Comparison of ENCODE assay signal across 27 cellular contexts in the genomic region with DNA sequence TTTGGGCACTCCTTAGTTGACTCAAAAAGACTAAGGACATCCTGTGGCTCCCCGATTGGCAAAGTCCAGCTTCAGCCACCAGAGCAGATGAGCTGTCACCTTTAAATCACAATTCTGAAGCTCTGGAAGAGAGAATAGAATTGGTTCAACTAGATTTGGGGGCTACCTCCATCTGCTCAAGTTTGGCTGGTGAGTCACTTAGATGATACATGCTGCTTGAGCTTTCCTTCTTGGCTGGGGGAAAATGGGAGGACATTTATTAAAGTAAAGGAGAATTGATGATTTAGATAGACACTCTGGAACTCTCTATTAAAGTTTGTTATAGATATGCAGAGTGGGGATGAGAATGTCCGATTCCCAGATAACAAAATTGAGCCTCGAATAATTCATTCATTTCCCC. TPM values are rescaled to one million over a fixed set of nuclear protein-coding genes. Genes with fewer than 3 reads are reported as not detected.
"Had no signal": no experiment of that assay in that cellular context is flagged by ENCODE, and none has a peak within 500 bp of the region (broad histone marks: within the 10 kb centered on the region; RNA-seq: fewer than 3 reads in every experiment).

No MANE protein-coding gene starts in this region.

- H3K27ac ChIP-seq: coronary artery, hepatocyte, left ventricle myocardium inferior, lower lobe of right lung, skin epidermis, stomach had no signal

- H2AFZ ChIP-seq: hepatocyte had no signal

- H3K79me2 ChIP-seq: hepatocyte had no signal

- H3K27me3 Mint-ChIP-seq: memory B cell had no signal

- H3K36me3 Mint-ChIP-seq: memory B cell, mesothelial cell of epicardium, natural killer cell, type B pancreatic cell had no signal

- H3K27ac Mint-ChIP-seq: endodermal cell, memory B cell, mesothelial cell of epicardium, natural killer cell, type B pancreatic cell had no signal

- H3K9me3 Mint-ChIP-seq: endodermal cell, memory B cell, mesothelial cell of epicardium, type B pancreatic cell had no signal

- H3K4me1 Mint-ChIP-seq: memory B cell, natural killer cell had no signal

- H3K4me3 ChIP-seq: coronary artery, hepatocyte, left ventricle myocardium inferior, lower lobe of right lung, skin epidermis, stomach had no signal

- H3K4me3 Mint-ChIP-seq: endodermal cell, memory B cell, mesothelial cell of epicardium, natural killer cell, neural crest cell, type B pancreatic cell had no signal

- ATAC-seq: left cardiac atrium, lower lobe of right lung, natural killer cell, sciatic nerve had no signal

- H3K4me2 ChIP-seq: hepatocyte had no signal

- DNase-seq: effector CD4-positive, alpha-beta T cell; endodermal cell; erythroblast; head of caudate nucleus; kidney; left cardiac atrium; left ventricle myocardium inferior; lower lobe of right lung; natural killer cell; posterior cingulate gyrus; stimulated activated CD4-positive, alpha-beta T cell treated with anti-CD3 and anti-CD28 coated beads, Interleukin-2, amount 100 ng/mL, for 24 hours; stimulated activated CD4-positive, alpha-beta T cell treated with anti-CD3 and anti-CD28 coated beads, Interleukin-4, amount 100 ng/mL, for 4 hours; stimulated activated naive CD4-positive, alpha-beta T cell; stomach; substantia nigra had no signal

- H3K27me3 ChIP-seq: hepatocyte, stomach had no signal

- H3K4me1 ChIP-seq: left ventricle myocardium inferior, lower lobe of right lung, stomach had no signal

- H3K36me3 ChIP-seq: left ventricle myocardium inferior, lower lobe of right lung, stomach had no signal

- H3K9me3 ChIP-seq: left ventricle myocardium inferior, lower lobe of right lung, stomach had no signal

RNA-seq across cellular contexts. Expression of gene GRIA1, which starts 30.0 kb away (rescaled TPM):
- total RNA-seq: dermis microvascular lymphatic vessel endothelial cell, endothelial cell of umbilical vein, mucosa of gallbladder, natural killer cell, pulmonary artery endothelial cell had no signal
- polyA plus RNA-seq: endothelial cell of umbilical vein had no signal
